ENCODE assay signal across 35 cellular contexts in the genomic region with DNA sequence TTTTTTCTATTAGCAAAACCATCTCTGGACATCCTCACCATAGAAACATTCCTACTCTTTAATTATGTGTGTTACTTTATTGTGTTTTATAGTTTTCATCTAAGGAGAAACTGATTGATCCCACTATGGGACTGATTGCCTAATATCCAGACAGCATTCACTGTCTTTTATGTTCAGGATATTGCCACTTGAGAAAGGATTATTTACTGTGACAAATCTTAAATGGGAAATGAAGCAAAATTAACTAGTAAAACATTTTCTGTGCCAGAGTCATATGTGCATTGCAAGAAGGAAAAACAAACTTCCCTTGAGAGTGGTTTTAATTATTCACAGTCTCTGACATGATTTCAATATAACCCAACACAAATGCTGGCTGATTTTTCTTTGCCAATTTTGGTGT. TPM values are rescaled to one million over a fixed set of nuclear protein-coding genes. Genes with fewer than 3 reads are reported as not detected.
"Had no signal": no experiment of that assay in that cellular context is flagged by ENCODE, and none has a peak within 500 bp of the region (broad histone marks: within the 10 kb centered on the region; RNA-seq: fewer than 3 reads in every experiment).

No MANE protein-coding gene starts in this region.

- H3K79me2 ChIP-seq: hepatocyte had no signal

- H3K4me3 ChIP-seq: adrenal gland, body of pancreas, esophagus squamous epithelium, gastroesophageal sphincter, heart right ventricle, hepatocyte had no signal

- H3K9me3 ChIP-seq: body of pancreas, esophagus squamous epithelium, gastroesophageal sphincter had no signal

- H3K27ac ChIP-seq: adrenal gland, body of pancreas, esophagus squamous epithelium, gastroesophageal sphincter, heart right ventricle, hepatocyte, VCaP had no signal

- H3K4me2 ChIP-seq: hepatocyte had no signal

- H3K27me3 ChIP-seq: adrenal gland, body of pancreas, esophagus squamous epithelium, gastroesophageal sphincter, heart right ventricle, hepatocyte had no signal

- H3K36me3 ChIP-seq: adrenal gland, esophagus squamous epithelium, gastroesophageal sphincter, heart right ventricle had no signal

- DNase-seq: activated CD4-positive, alpha-beta memory T cell treated with anti-CD3 and anti-CD28 coated beads, Interleukin-2, amount 10 ng/mL, durations not matched to agents 7 days and 5 days; activated CD4-positive, alpha-beta T cell treated with anti-CD3 and anti-CD28 coated beads for 1 hour; activated CD4-positive, alpha-beta T cell treated with anti-CD3 and anti-CD28 coated beads for 4 hours; activated CD4-positive, alpha-beta T cell treated with anti-CD3 and anti-CD28 coated beads, Interleukin-2, amount 10 ng/mL, durations not matched to agents 7 days and 5 days; activated CD4-positive, alpha-beta T cell treated with anti-CD3 and anti-CD28 coated beads, Interleukin-2, amount 50 U/mL, for 4 hours; activated CD8-positive, alpha-beta memory T cell treated with anti-CD3 and anti-CD28 coated beads, Interleukin-2, amount 50 U/mL, for 48 hours; activated gamma-delta T cell; activated naive CD4-positive, alpha-beta T cell; activated naive CD4-positive, alpha-beta T cell treated with anti-CD3 and anti-CD28 coated beads, Interleukin-2, amount 10 ng/mL, durations not matched to agents 7 days and 5 days; activated T-cell treated with anti-CD3 and anti-CD28 coated beads, Interleukin-2, amount 50 U/mL, for 48 hours; adrenal gland; amygdala; aorta; body of pancreas; caudate nucleus; cortex of kidney; dermis blood vessel endothelial cell; effector CD4-positive, alpha-beta T cell; effector memory CD8-positive, alpha-beta T cell; erythroblast; esophagus squamous epithelium; foreskin melanocyte; heart right ventricle; T-helper 2 cell had no signal

- H2AFZ ChIP-seq: hepatocyte had no signal

- H3K4me1 ChIP-seq: adrenal gland, body of pancreas, esophagus squamous epithelium, gastroesophageal sphincter, heart right ventricle had no signal

- FAIRE-seq: colon had no signal

RNA-seq across cellular contexts. Expression of a gene that starts 15.9 kb away (rescaled TPM):
- total RNA-seq: activated CD4-positive, alpha-beta memory T cell treated with anti-CD3 and anti-CD28 coated beads, Interleukin-2, amount 10 ng/mL, durations not matched to agents 7 days and 5 days; activated CD4-positive, alpha-beta T cell treated with anti-CD3 and anti-CD28 coated beads, Interleukin-2, amount 10 ng/mL, durations not matched to agents 7 days and 5 days; activated T-helper 1 cell treated with anti-CD3 and anti-CD28 coated beads, Interleukin-12 subunit alpha, Interleukin-12 subunit beta, Interleukin-2, Interleukin-4 antibody, amounts not matched to agents 30 ng/mL and 10 ng/mL and 1 ng/mL, durations not matched to agents 14 hours and 24 hours and 36 hours; activated T-helper 2 cell treated with anti-CD3 and anti-CD28 coated beads, Interferon-gamma antibody, Interleukin-2, Interleukin-4, amounts not matched to agents 10 μg/mL and 5 μg/mL and 100 μg/mL, durations not matched to agents 14 hours and 24 hours and 36 hours; chondrocyte; dermis blood vessel endothelial cell; fibroblast of villous mesenchyme; glomerular endothelial cell; T-helper 1 cell treated with Interleukin-12 subunit alpha and Interleukin-12 subunit beta and Interleukin-4 antibody, amounts not matched to agents 30 ng/mL and 1 ng/mL, for 36 hours; WTC11 had no signal

RNA-seq across cellular contexts. Expression of a gene that starts 44.5 kb away (rescaled TPM):
- total RNA-seq: chondrocyte, dermis blood vessel endothelial cell, fibroblast of villous mesenchyme, glomerular endothelial cell had no signal
